ENCODE assay signal across 22 cellular contexts in the genomic region with DNA sequence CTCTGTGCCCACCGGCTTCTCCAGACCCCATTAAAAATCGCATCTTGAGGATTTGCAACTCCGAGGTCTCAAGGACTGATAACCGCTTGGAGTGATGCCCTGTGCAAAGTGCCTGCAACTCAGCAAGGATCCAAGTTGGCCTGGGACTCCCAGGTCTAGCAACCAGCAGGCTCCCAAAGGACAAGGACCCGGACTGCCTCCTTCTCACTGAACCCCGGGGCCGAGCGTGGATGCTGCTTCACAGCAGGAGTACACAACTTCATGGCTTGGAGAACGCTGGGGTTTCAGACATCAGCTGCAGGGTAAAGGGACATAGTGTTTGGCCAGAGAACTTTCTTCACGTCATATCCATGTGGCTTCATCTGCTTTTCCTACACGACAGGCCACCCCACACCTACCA.
A peak's percentile ranks its signal among the peaks of the same experiment; 100 is the strongest.
DNase-seq lines count a peak whose midpoint lies in the region; ATAC-seq and TF ChIP-seq lines count a peak whose summit lies in the region.
"Had no signal": no experiment of that assay in that cellular context is flagged by ENCODE, and none has a peak within 500 bp of the region (broad histone marks: within the 10 kb centered on the region; RNA-seq: fewer than 3 reads in every experiment).

No MANE protein-coding gene starts in this region.

- no peaks in the 10 kb centered on the region for H3K4me1 ChIP-seq in aorta (ENCODE audit: control insufficient read depth in 1 of 2, insufficient read depth in 2 of 2, low read length in 2 of 2)

- no peaks in the 10 kb centered on the region for H3K36me3 ChIP-seq in aorta (ENCODE audit: control insufficient read depth in 1 of 2, insufficient read depth in 2 of 2, low read length in 1 of 2)
- H3K36me3 ChIP-seq: BE2C, BLaER1 had no signal

- TF ChIP-seq CTCF in chondrocyte (IDR thresholded peaks at IDR 0.05) (no peak), osteocyte (IDR thresholded peaks at IDR 0.05) (no peak)

- H3K27ac Mint-ChIP-seq in chondrocyte (ENCODE audit: unreplicated experiment), result no peak overlapping the region
- H3K27ac Mint-ChIP-seq in osteocyte (ENCODE audit: unreplicated experiment), result no peak overlapping the region
- H3K27ac Mint-ChIP-seq: CD14-positive monocyte; CD4-positive, alpha-beta memory T cell; CD4-positive, CD25-positive, alpha-beta regulatory T cell; CD8-positive, alpha-beta memory T cell had no signal

- no peaks in the 10 kb centered on the region for H3K27me3 Mint-ChIP-seq in chondrocyte (ENCODE audit: low read depth)
- H3K27me3 Mint-ChIP-seq in osteocyte (ENCODE audit: unreplicated experiment), result no peaks in the 10 kb centered on the region

- no peak overlapping the region for H3K4me3 ChIP-seq in aorta (ENCODE audit: low read length in 2 of 2)
- H3K4me3 ChIP-seq: BLaER1, GM12878 had no signal

- no peak for ATAC-seq in aorta (ENCODE audit: low FRiP score)
- no peak for ATAC-seq in left colon
- ATAC-seq: GM12878 had no signal

- no peak overlapping the region for H3K4me3 Mint-ChIP-seq in chondrocyte (ENCODE audit: unreplicated experiment)
- H3K4me3 Mint-ChIP-seq in osteocyte (ENCODE audit: unreplicated experiment), result no peak overlapping the region
- H3K4me3 Mint-ChIP-seq: CD14-positive monocyte; CD4-positive, alpha-beta memory T cell; CD4-positive, CD25-positive, alpha-beta regulatory T cell; CD8-positive, alpha-beta memory T cell had no signal

- H3K27me3 ChIP-seq in aorta (ENCODE audit: control insufficient read depth in 1 of 2, insufficient read depth in 2 of 2, low read length in 1 of 2), result no peaks in the 10 kb centered on the region
- H3K27me3 ChIP-seq: BE2C, BLaER1 had no signal

- peaks cover 6% of the 10 kb centered on the region for H3K9me3 Mint-ChIP-seq in chondrocyte (ENCODE audit: low read depth)
- H3K9me3 Mint-ChIP-seq in osteocyte (ENCODE audit: unreplicated experiment), result peaks cover 10% of the 10 kb centered on the region

- H3K4me1 Mint-ChIP-seq in chondrocyte (ENCODE audit: low read depth) (peaks cover 39% of the 10 kb centered on the region), osteocyte (ENCODE audit: unreplicated experiment) (peaks cover 64% of the 10 kb centered on the region)
- H3K4me1 Mint-ChIP-seq: CD14-positive monocyte; CD4-positive, alpha-beta memory T cell; CD4-positive, CD25-positive, alpha-beta regulatory T cell; CD8-positive, alpha-beta memory T cell had no signal

- intact Hi-C loops in posterior vena cava (cut with DNase I) (no loop called here), aorta (cut with DNase I) (no loop called here), left colon (cut with DNase I, micrococcal nuclease) (no loop called here)

- DNase-seq in chondrocyte (ENCODE audit: low spot score), result peak; percentile 84
- peak; percentile 48 for DNase-seq in posterior vena cava (ENCODE audit: low spot score)
- no peak for DNase-seq in aorta
- DNase-seq in osteocyte (ENCODE audit: extremely low spot score, unreplicated experiment), result no peak
- no peak for DNase-seq in left colon
- DNase-seq: 8988T; ACHN; BE2C; C1 segment of cervical spinal cord; CD4-positive, alpha-beta memory T cell; CD4-positive, CD25-positive, alpha-beta regulatory T cell; CD8-positive, alpha-beta memory T cell; COR-L47; DMS 273 treated with DMSO at 0.1 percent for 48 hours; DMS153; DMS53; DMS79; DND-41; GDM1 had no signal

- H3K27ac ChIP-seq in aorta (ENCODE audit: low read depth in 1 of 2, low read length in 2 of 2), result no peak overlapping the region
- H3K27ac ChIP-seq: BLaER1 had no signal

- no peaks in the 10 kb centered on the region for H3K9me3 ChIP-seq in aorta (ENCODE audit: control insufficient read depth, low read length)
- H3K9me3 ChIP-seq: BE2C had no signal

- 72 to 75% methylated on average over 11 of the region's 11 CpGs for WGBS in aorta, 2 donors

- H3K36me3 Mint-ChIP-seq in chondrocyte (ENCODE audit: low read depth) (peaks cover 5% of the 10 kb centered on the region), osteocyte (ENCODE audit: unreplicated experiment) (peaks cover 5% of the 10 kb centered on the region)
- H3K36me3 Mint-ChIP-seq: CD14-positive monocyte; CD4-positive, alpha-beta memory T cell had no signal

Comparison
In these comparisons a context has a peak if more than half of its experiments do, and no peak if none do; other contexts are left out.
1. DNase-seq: peak in chondrocyte (single experiment) and posterior vena cava (single experiment); none in aorta (0 of 2), osteocyte (single experiment) and left colon (0 of 2).